Comparison of ENCODE assay signal across 8 cellular contexts in genomic region chr1:155173478-155174333, GRCh38. TPM values are rescaled to one million over a fixed set of nuclear protein-coding genes. Genes with fewer than 3 reads are reported as not detected.
A peak's percentile ranks its signal among the peaks of the same experiment; 100 is the strongest.
DNase-seq lines count a peak whose midpoint lies in the region; ATAC-seq and TF ChIP-seq lines count a peak whose summit lies in the region.

A gene with protein sequence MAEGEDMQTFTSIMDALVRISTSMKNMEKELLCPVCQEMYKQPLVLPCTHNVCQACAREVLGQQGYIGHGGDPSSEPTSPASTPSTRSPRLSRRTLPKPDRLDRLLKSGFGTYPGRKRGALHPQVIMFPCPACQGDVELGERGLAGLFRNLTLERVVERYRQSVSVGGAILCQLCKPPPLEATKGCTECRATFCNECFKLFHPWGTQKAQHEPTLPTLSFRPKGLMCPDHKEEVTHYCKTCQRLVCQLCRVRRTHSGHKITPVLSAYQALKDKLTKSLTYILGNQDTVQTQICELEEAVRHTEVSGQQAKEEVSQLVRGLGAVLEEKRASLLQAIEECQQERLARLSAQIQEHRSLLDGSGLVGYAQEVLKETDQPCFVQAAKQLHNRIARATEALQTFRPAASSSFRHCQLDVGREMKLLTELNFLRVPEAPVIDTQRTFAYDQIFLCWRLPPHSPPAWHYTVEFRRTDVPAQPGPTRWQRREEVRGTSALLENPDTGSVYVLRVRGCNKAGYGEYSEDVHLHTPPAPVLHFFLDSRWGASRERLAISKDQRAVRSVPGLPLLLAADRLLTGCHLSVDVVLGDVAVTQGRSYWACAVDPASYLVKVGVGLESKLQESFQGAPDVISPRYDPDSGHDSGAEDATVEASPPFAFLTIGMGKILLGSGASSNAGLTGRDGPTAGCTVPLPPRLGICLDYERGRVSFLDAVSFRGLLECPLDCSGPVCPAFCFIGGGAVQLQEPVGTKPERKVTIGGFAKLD (plus strand): TSS chr1:155173849. CDS start chr1:155173967, 118 bp downstream.

- peak within 1 kb of the TSS; percentile 96 for H3K4me3 ChIP-seq in brain microvascular endothelial cell (ENCODE audit: low read depth, low read length)

- H3K4me3 Mint-ChIP-seq in immature natural killer cell, result peak within 1 kb of the TSS; percentile 96 to 100 (median 99)

- H3K36me3 Mint-ChIP-seq in immature natural killer cell, result peaks cover 8 to 9% (median 9%) of the 10 kb centered on the region in 3 donors

- peaks cover 43 to 53% of the 10 kb centered on the region in 2 donors for H3K4me1 Mint-ChIP-seq in immature natural killer cell

- peak within 1 kb of the TSS; percentile 97 to 99 (median 98) for H3K27ac Mint-ChIP-seq in immature natural killer cell

- ATAC-seq in GM21367 (IDR thresholded peaks at IDR 0.05; ENCODE audit: unreplicated experiment), result no peak

- H3K36me3 ChIP-seq in brain microvascular endothelial cell (replicated peaks), result peaks cover 23% of the 10 kb centered on the region

- in situ Hi-C loops in G401 (cut with HindIII; ENCODE audit: low sequenced_read_pairs), result no loop called here
- in situ Hi-C loops in brain microvascular endothelial cell (cut with HindIII; ENCODE audit: low pct_ligation_motif_present, low sequenced_read_pairs), result no loop called here

- no peak for TF ChIP-seq CTCF in brain microvascular endothelial cell (IDR thresholded peaks at IDR 0.05; ENCODE audit: low read depth, low read length, missing control alignments)

- H3K9me3 Mint-ChIP-seq in immature natural killer cell, result no peaks in the 10 kb centered on the region

- peaks cover 5 to 19% (median 17%) of the 10 kb centered on the region in 3 donors for H3K27me3 Mint-ChIP-seq in immature natural killer cell (ENCODE audit: low read depth in 3 of 3)

- peak; percentile 75 for DNase-seq in G401 (ENCODE audit: low spot score)
- DNase-seq in NCI-H1092 (lab: John Stamatoyannopoulos, UW), result peak; percentile 79
- DNase-seq in T-helper 22 cell (ENCODE audit: low read depth), result peak; percentile 55
- peak; percentile 49 for DNase-seq in brain microvascular endothelial cell
- DNase-seq in immature natural killer cell, result peak in 1 of 3 donors; percentile 45
- peak; percentile 53 to 78 for DNase-seq in stimulated activated CD4-positive, alpha-beta T cell treated with anti-CD3 and anti-CD28 coated beads, Interleukin-12 subunit alpha, Interleukin-12 subunit beta, amount 100 ng/mL, for 24 hours (ENCODE audit: low read depth in 2 of 2)
- no peak for DNase-seq in HPDE6-E6E7 (ENCODE audit: extremely low spot score)

- no peaks in the 10 kb centered on the region for H3K27me3 ChIP-seq in brain microvascular endothelial cell (replicated peaks)

- H3K27ac ChIP-seq in brain microvascular endothelial cell, result peak within 1 kb of the TSS; percentile 90

RNA-seq across cellular contexts. Expression of the gene that starts here (rescaled TPM):
- total RNA-seq in G401 (2014; rRNA removed; shearing (Covaris generic)), result 0.14 and 0.37 TPM in 2 replicates
- under 1 TPM in 1 of 3 donors, not detected in 2; 0.43 TPM for polyA plus RNA-seq in immature natural killer cell

Comparison
In these comparisons a context has a peak if more than half of its experiments do, and no peak if none do; other contexts are left out.
1. Peak in DNase-seq in G401; RNA of the gene not detected or under 1 TPM.